8 cellular contexts compared by ENCODE assay signal in the genomic region with DNA sequence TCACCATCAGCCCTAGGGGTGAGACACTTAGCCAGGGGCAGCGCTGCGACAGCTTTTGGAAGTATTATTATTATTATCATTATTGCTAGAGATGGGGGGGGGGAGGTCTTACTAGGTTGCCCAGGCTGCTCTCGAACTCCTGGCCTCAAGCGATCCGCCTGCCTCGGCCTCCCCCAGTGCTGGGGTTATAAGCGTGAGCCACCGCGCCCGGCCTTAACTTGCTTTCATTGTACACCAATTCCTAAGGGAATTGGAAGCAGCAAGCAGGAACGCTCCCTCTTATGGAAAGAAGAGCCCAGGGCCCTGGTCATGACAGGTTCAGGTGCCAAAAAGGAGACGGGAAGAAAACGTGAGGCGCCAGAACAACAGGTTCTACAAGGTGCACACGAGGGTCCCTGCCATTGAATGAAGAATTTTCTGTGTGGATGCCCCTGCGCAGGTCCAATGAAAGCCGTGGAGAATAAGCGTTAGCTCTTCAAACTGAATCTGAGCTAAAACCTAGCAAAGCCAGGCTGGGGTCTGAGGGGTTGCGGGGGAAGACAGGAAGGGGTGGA. TPM values are rescaled to one million over a fixed set of nuclear protein-coding genes. Genes with fewer than 3 reads are reported as not detected.
DNase-seq lines count a peak whose midpoint lies in the region; ATAC-seq and TF ChIP-seq lines count a peak whose summit lies in the region.

No MANE protein-coding gene starts in this region.

- H3K9me3 Mint-ChIP-seq in neural crest cell: no peaks in the 10 kb centered on the region

- DNase-seq in DMS153 (lab: John Stamatoyannopoulos, UW) (peak; percentile 40), MM.1S (no peak), mammary epithelial cell (no peak), neural crest cell (ENCODE audit: low read depth, low spot score) (no peak), epidermal melanocyte (ENCODE audit: insufficient read length, low spot score) (no peak), NCI-H2029 treated with DMSO at 0.1 percent for 48 hours (lab: John Stamatoyannopoulos, UW) (no peak), omental fat pad (ENCODE audit: low spot score) (no peak)

- WGBS in mammary epithelial cell (ENCODE audit: low coverage, missing lambda C conversion rate): 8% methylated on average over 15 of the region's 19 CpGs

- peaks cover 42% of the 10 kb centered on the region for H3K4me1 Mint-ChIP-seq in neural crest cell

- H3F3A ChIP-seq in MM.1S (ENCODE audit: insufficient read depth, low read length): no peaks in the 10 kb centered on the region; the same call in none of the 2 replicates

- H4K20me1 ChIP-seq in MM.1S (ENCODE audit: insufficient read depth, low read length) (peaks cover 19% of the 10 kb centered on the region), mammary epithelial cell (ENCODE audit: insufficient read depth, low read length) (no peaks in the 10 kb centered on the region)

- H3K36me3 ChIP-seq in MM.1S (replicated peaks; ENCODE audit: insufficient read depth, low read length) (peaks cover 7% of the 10 kb centered on the region; the same call in 1 of the 2 replicates), mammary epithelial cell (ENCODE audit: insufficient read depth, low read length) (peaks cover 17% of the 10 kb centered on the region)

- intact Hi-C loops in mammary epithelial cell (cut with micrococcal nuclease): loop anchor here (1.0 to 10.0 kb wide), 2 partner anchors 254 to 572 kb away; partner anchors contain the start of gene NAT9

- H3K36me3 Mint-ChIP-seq in neural crest cell (ENCODE audit: low read depth): peaks cover 17% of the 10 kb centered on the region

- dilution Hi-C loops in mammary epithelial cell (cut with HindIII; ENCODE audit: low sequenced_read_pairs): no loop called here

- H3K27me3 ChIP-seq in MM.1S (replicated peaks; ENCODE audit: insufficient read depth, low read length): peaks cover 47% of the 10 kb centered on the region
- peaks cover 3% of the 10 kb centered on the region for H3K27me3 ChIP-seq in mammary epithelial cell (ENCODE audit: insufficient read depth, low read length)

- H3K9me3 ChIP-seq in MM.1S (replicated peaks; ENCODE audit: insufficient read depth, low read length) (no peaks in the 10 kb centered on the region), mammary epithelial cell (replicated peaks; ENCODE audit: insufficient read depth, low read length) (no peaks in the 10 kb centered on the region)

- ATAC-seq in GM21825 (IDR thresholded peaks at IDR 0.05; ENCODE audit: unreplicated experiment) (no peak), omental fat pad (ENCODE audit: low FRiP score) (no peak)

- H3K4me3 ChIP-seq in MM.1S (ENCODE audit: low read length): no peak overlapping the region
- peak overlapping the region in 1 of 3 experiments; percentile 16 for H3K4me3 ChIP-seq in mammary epithelial cell (replicated peaks in 1 of 3; ENCODE audit: insufficient read depth in 1 of 3, low read depth in 2 of 3, low read length in 3 of 3)

- H3K27me3 Mint-ChIP-seq in neural crest cell (ENCODE audit: low read depth): peaks cover 16% of the 10 kb centered on the region

- H2AFZ ChIP-seq in MM.1S (ENCODE audit: low read length): no peak overlapping the region; the same call in 1 of the 2 replicates
- H2AFZ ChIP-seq in mammary epithelial cell (ENCODE audit: low read depth, low read length): peak overlapping the region; percentile 48

- H3K27ac ChIP-seq in MM.1S (ENCODE audit: low read length) (no peak overlapping the region), mammary epithelial cell (ENCODE audit: insufficient read depth, low read depth, low read length) (no peak overlapping the region)

- TF ChIP-seq CTCF in MM.1S (IDR thresholded peaks at IDR 0.05; ENCODE audit: low read length) (no peak), mammary epithelial cell (conservative IDR thresholded peaks at IDR 0.05 in 1 of 2, IDR thresholded peaks at IDR 0.05 in 1 of 2; ENCODE audit: extremely low read depth in 1 of 2, insufficient read depth in 1 of 2, low read depth in 1 of 2, low read length in 2 of 2) (no peak), neural crest cell (conservative IDR thresholded peaks at IDR 0.05) (no peak), omental fat pad (IDR thresholded peaks at IDR 0.05) (no peak)

- H3K9ac ChIP-seq in MM.1S (ENCODE audit: low read length) (no peak overlapping the region), mammary epithelial cell (ENCODE audit: insufficient read depth, low read length) (no peak overlapping the region)

- CTCF ChIA-PET in mammary epithelial cell (lab: Charles Lee; ENCODE audit: low non-redundant PET): interaction anchor here (1.2 kb wide), 1 partner anchor 17 kb away, joined by 38 read pairs; no protein-coding TSS in a partner anchor

- H3K4me2 ChIP-seq in MM.1S (ENCODE audit: low read depth, low read length) (peak overlapping the region; percentile 25; the same call in 1 of the 2 replicates), mammary epithelial cell (ENCODE audit: insufficient read depth, low read depth, low read length) (peak overlapping the region; percentile 46)

- H3K79me2 ChIP-seq in MM.1S (ENCODE audit: low read length) (peaks cover 45% of the 10 kb centered on the region), mammary epithelial cell (ENCODE audit: insufficient read depth, low read length) (peaks cover 45% of the 10 kb centered on the region)

- peak overlapping the region; percentile 100 for H3K4me3 Mint-ChIP-seq in neural crest cell

- in situ Hi-C loops in mammary epithelial cell (cut with MboI; ENCODE audit: low sequenced_read_pairs in 2 of 2): no loop called here

- no TSS peak for BruUV-seq in mammary epithelial cell (replicated peaks; lab: Mats Ljungman, UMichigan)

- no peak overlapping the region for H3K27ac Mint-ChIP-seq in neural crest cell (ENCODE audit: unreplicated experiment)

- H3K4me1 ChIP-seq in MM.1S (ENCODE audit: low read length): peaks cover 12% of the 10 kb centered on the region; the same call in 1 of the 2 replicates
- H3K4me1 ChIP-seq in mammary epithelial cell (ENCODE audit: insufficient read depth, low read length): peaks cover 26% of the 10 kb centered on the region

- H3K9me2 ChIP-seq in MM.1S (replicated peaks; ENCODE audit: insufficient read depth, low read length): no peaks in the 10 kb centered on the region

RNA-seq across cellular contexts. Expression of gene RPL38, which starts 0.5 kb away (rescaled TPM):
- total RNA-seq in mammary epithelial cell (100 to 1,000 TPM; 487 to 802 TPM), neural crest cell (967 and 1,042 TPM in 2 replicates), omental fat pad (100 to 1,000 TPM; 333 to 392 (median 362) TPM)
- 972 TPM for polyA plus RNA-seq in mammary epithelial cell
- polyA minus RNA-seq in mammary epithelial cell: 599 TPM

RNA-seq across cellular contexts. Expression of gene TTYH2, which starts 10.4 kb away (rescaled TPM):
- total RNA-seq in mammary epithelial cell: under 1 TPM; 0.49 to 0.67 TPM
- polyA plus RNA-seq in mammary epithelial cell: 0.23 TPM
- 2.1 TPM for polyA minus RNA-seq in mammary epithelial cell
- 2.4 and 3.0 TPM in 2 replicates for total RNA-seq in neural crest cell
- 1 to 10 TPM; 5.9 to 9.0 (median 7.9) TPM for total RNA-seq in omental fat pad
